In the genomic region with DNA sequence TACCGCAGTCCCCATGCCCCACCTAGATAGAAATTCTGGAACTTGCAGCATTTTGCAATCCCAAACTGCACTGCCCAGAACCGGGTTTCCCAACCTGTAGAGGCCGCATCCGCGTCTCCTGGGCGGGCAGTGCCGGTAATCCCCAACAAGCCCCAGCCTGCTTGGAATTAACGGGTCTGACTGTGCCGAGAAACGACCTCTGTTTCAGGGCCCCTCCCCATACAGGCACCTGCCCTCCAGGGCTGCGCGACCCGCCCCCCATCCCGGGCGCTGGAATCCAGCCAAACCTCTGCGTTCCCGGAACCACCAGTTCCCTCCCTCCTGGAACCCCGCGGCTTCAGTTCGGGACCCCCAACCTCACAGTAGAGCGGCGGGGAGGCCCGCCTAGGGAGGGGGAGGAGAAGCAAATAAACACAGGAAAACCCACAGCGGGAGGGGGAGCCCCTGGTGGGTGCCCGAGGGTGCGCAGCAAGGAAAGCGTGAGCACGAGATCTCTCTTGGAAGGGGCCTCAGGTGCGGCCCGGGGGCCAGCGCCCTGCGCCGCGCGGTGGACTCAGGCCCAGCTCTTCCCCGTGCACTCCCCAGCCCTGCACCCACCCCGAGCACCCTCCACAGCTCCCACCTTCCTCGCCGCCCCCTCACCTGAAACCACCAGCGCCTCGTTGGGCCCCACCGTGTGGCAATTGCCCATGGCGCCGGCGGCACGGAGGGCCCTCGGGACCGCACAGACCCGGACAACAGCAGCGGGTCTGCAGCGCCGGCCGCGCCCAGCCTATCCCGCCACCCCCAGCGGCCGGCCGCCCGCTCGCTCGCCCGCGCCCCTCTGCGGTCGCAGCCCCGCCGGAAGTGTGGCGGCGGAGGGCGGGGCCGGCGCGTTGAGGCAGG, we compare ENCODE assay signal across 8 cellular contexts. TPM values are rescaled to one million over a fixed set of nuclear protein-coding genes. Genes with fewer than 3 reads are reported as not detected.
DNase-seq lines count a peak whose midpoint lies in the region; ATAC-seq and TF ChIP-seq lines count a peak whose summit lies in the region.

A gene with protein sequence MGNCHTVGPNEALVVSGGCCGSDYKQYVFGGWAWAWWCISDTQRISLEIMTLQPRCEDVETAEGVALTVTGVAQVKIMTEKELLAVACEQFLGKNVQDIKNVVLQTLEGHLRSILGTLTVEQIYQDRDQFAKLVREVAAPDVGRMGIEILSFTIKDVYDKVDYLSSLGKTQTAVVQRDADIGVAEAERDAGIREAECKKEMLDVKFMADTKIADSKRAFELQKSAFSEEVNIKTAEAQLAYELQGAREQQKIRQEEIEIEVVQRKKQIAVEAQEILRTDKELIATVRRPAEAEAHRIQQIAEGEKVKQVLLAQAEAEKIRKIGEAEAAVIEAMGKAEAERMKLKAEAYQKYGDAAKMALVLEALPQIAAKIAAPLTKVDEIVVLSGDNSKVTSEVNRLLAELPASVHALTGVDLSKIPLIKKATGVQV (minus strand): TSS at position 850 of the 885 bp plus-strand sequence. CDS start 159 bp downstream, at position 691.

- H3K27ac ChIP-seq in CD8-positive, alpha-beta T cell (ENCODE audit: low read depth, low read length): peak within 1 kb of the TSS; percentile 85

- no peaks in the 10 kb centered on the region for H3K9me3 ChIP-seq in CD8-positive, alpha-beta T cell (ENCODE audit: low read length)

- H3K36me3 ChIP-seq in CD8-positive, alpha-beta T cell (ENCODE audit: insufficient read depth, low read length): no peaks in the 10 kb centered on the region

- peak within 1 kb of the TSS; percentile 96 for H3K27ac Mint-ChIP-seq in CD8-positive, alpha-beta T cell
- peak within 1 kb of the TSS; percentile 97 for H3K27ac Mint-ChIP-seq in stimulated activated effector memory CD8-positive, alpha-beta T cell treated with anti-CD3 and anti-CD28 coated beads, Interleukin-12 subunit alpha, Interleukin-12 subunit beta, amount 100 ng/mL, for 72 hours

- H3K9me3 Mint-ChIP-seq in CD8-positive, alpha-beta T cell: no peaks in the 10 kb centered on the region
- no peaks in the 10 kb centered on the region for H3K9me3 Mint-ChIP-seq in stimulated activated effector memory CD8-positive, alpha-beta T cell treated with anti-CD3 and anti-CD28 coated beads, Interleukin-12 subunit alpha, Interleukin-12 subunit beta, amount 100 ng/mL, for 72 hours

- peak; percentile 43 for TF ChIP-seq CTCF in CD8-positive, alpha-beta T cell (IDR thresholded peaks at IDR 0.05)
- peak; percentile 29 for TF ChIP-seq CTCF in epithelial cell of proximal tubule (conservative IDR thresholded peaks at IDR 0.05; ENCODE audit: low read depth, low read length)

- H3K4me1 Mint-ChIP-seq in CD8-positive, alpha-beta T cell (ENCODE audit: low read depth): peaks cover 62% of the 10 kb centered on the region
- peaks cover 70% of the 10 kb centered on the region for H3K4me1 Mint-ChIP-seq in stimulated activated effector memory CD8-positive, alpha-beta T cell treated with anti-CD3 and anti-CD28 coated beads, Interleukin-12 subunit alpha, Interleukin-12 subunit beta, amount 100 ng/mL, for 72 hours

- H3K27me3 ChIP-seq in CD8-positive, alpha-beta T cell (ENCODE audit: insufficient read depth, low read length): no peaks in the 10 kb centered on the region

- peak; percentile 37 to 86 (median 68) for DNase-seq in CD8-positive, alpha-beta T cell
- DNase-seq in NOMO-1 treated with dmso at 0.1 percent for 144 hours (lab: John Stamatoyannopoulos, UW; ENCODE audit: unreplicated experiment) (peak; percentile 39), activated T-cell treated with anti-CD3 and anti-CD28 coated beads for 48 hours (ENCODE audit: low read depth) (peak; percentile 52), epithelial cell of proximal tubule (ENCODE audit: low read depth) (no peak), myocyte (ENCODE audit: low read depth) (peak; percentile 23), inferior parietal cortex (ENCODE audit: extremely low spot score) (no peak)
- DNase-seq in stimulated activated effector memory CD8-positive, alpha-beta T cell treated with anti-CD3 and anti-CD28 coated beads, Interleukin-12 subunit alpha, Interleukin-12 subunit beta, amount 100 ng/mL, for 72 hours (ENCODE audit: low spot score in 2 of 2): peak; percentile 46 to 79

- H3K36me3 Mint-ChIP-seq in CD8-positive, alpha-beta T cell: peaks cover 38% of the 10 kb centered on the region
- peaks cover 72% of the 10 kb centered on the region for H3K36me3 Mint-ChIP-seq in stimulated activated effector memory CD8-positive, alpha-beta T cell treated with anti-CD3 and anti-CD28 coated beads, Interleukin-12 subunit alpha, Interleukin-12 subunit beta, amount 100 ng/mL, for 72 hours

- POLR2A ChIA-PET in CD8-positive, alpha-beta T cell (lab: Charles Lee): interaction anchor here (0.7 to 2.8 kb wide), 17 partner anchors 12 to 252 kb away, joined by 3 to 11 read pairs (median 5); a partner anchor contains a TSS

- H3K27me3 Mint-ChIP-seq in CD8-positive, alpha-beta T cell (ENCODE audit: low read depth): no peaks in the 10 kb centered on the region

- peak within 1 kb of the TSS; percentile 96 for H3K4me3 Mint-ChIP-seq in CD8-positive, alpha-beta T cell
- peak within 1 kb of the TSS; percentile 95 for H3K4me3 Mint-ChIP-seq in stimulated activated effector memory CD8-positive, alpha-beta T cell treated with anti-CD3 and anti-CD28 coated beads, Interleukin-12 subunit alpha, Interleukin-12 subunit beta, amount 100 ng/mL, for 72 hours

- peak within 1 kb of the TSS; percentile 81 for H3K4me3 ChIP-seq in CD8-positive, alpha-beta T cell (ENCODE audit: low read depth, low read length)
- peak within 1 kb of the TSS; percentile 87 for H3K4me3 ChIP-seq in epithelial cell of proximal tubule (ENCODE audit: low read depth, low read length)

- CTCF ChIA-PET in CD8-positive, alpha-beta T cell (lab: Charles Lee): interaction anchor here (1.0 to 11.1 kb wide), 14 partner anchors 11 to 250 kb away, joined by 3 to 95 read pairs (median 8); a partner anchor contains a TSS

- ATAC-seq in CD8-positive, alpha-beta T cell: peak; percentile 78
- ATAC-seq in HG02759 (IDR thresholded peaks at IDR 0.05; ENCODE audit: unreplicated experiment): peak; percentile 40
- ATAC-seq in stimulated activated effector memory CD8-positive, alpha-beta T cell treated with anti-CD3 and anti-CD28 coated beads, Interleukin-12 subunit alpha, Interleukin-12 subunit beta, amount 100 ng/mL, for 72 hours: peak; percentile 76

- H3K4me1 ChIP-seq in CD8-positive, alpha-beta T cell (ENCODE audit: insufficient read depth, low read length): peaks cover 63% of the 10 kb centered on the region

- intact Hi-C loops in CD8-positive, alpha-beta T cell (cut with DNase I, micrococcal nuclease): loop anchor here (1.0 to 5.0 kb wide), 4 partner anchors 43 to 235 kb away; a partner anchor contains a TSS

RNA-seq across cellular contexts. Expression of the gene that starts here (rescaled TPM):
- 10 to 100 TPM; 69.7 to 71.6 TPM for total RNA-seq in CD8-positive, alpha-beta T cell
- total RNA-seq in epithelial cell of proximal tubule: 83.5 and 92.5 TPM in 2 replicates
- 30.1 and 36.4 TPM in 2 replicates for total RNA-seq in myocyte
- polyA plus RNA-seq in myocyte (2012): 46.7 TPM

Comparison
In these comparisons a context has a peak if more than half of its experiments do, and no peak if none do; other contexts are left out.
1. DNase-seq: peak in CD8-positive, alpha-beta T cell (7 of 7), NOMO-1 treated with dmso at 0.1 percent for 144 hours (single experiment), activated T-cell treated with anti-CD3 and anti-CD28 coated beads for 48 hours (single experiment), myocyte (single experiment) and stimulated activated effector memory CD8-positive, alpha-beta T cell treated with anti-CD3 and anti-CD28 coated beads, Interleukin-12 subunit alpha, Interleukin-12 subunit beta, amount 100 ng/mL, for 72 hours (2 of 2); none in epithelial cell of proximal tubule (single experiment) and inferior parietal cortex (single experiment).
2. Peak in every context shown above with its lines, with median percentiles within 50 percentile points of each other: ATAC-seq.